18 cellular contexts compared by ENCODE assay signal in the genomic region with DNA sequence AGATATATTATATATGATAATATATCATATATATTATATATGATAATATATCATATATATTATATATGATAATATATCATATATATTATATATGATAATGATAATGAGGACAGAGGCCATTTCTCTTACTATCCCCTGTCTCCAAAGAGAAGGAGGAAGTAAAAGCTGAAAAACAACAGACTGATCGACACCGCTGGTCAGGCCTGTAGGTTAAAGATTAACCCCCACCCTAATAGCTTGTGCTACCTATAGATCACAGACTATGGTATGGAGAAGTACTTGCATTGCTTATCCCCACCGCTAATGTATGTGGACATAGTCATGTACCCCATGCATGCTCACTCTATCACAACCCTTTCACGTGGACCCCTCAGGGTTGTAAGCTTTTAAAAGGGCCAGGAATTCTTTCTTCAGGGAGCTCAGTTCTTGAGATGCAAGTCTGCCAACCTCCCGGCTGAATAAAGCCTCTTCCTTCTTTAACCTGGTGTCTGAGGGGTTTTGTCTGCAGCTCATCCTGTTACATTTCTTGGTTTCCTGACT.
"Had no signal": no experiment of that assay in that cellular context is flagged by ENCODE, and none has a peak within 500 bp of the region (broad histone marks: within the 10 kb centered on the region; RNA-seq: fewer than 3 reads in every experiment).

No MANE protein-coding gene starts in this region.

- H3K36me3 ChIP-seq: left ventricle myocardium inferior, neutrophil, ovary, transverse colon, uterus had no signal

- H3K9me3 ChIP-seq: left ventricle myocardium inferior, neutrophil, ovary, transverse colon, uterus had no signal

- H3K27ac ChIP-seq: left ventricle myocardium inferior, neutrophil, ovary, transverse colon, uterus, VCaP had no signal

- H3K4me1 ChIP-seq: left ventricle myocardium inferior, transverse colon, uterus had no signal

- H3K27me3 ChIP-seq: neutrophil, ovary, transverse colon, uterus had no signal

- H3K4me3 ChIP-seq: left ventricle myocardium inferior, ovary, transverse colon, uterus had no signal

- DNase-seq: activated CD4-positive, alpha-beta T cell treated with anti-CD3 and anti-CD28 coated beads, Interleukin-2, amount 50 U/mL, for 1 hour; activated CD8-positive, alpha-beta T cell treated with anti-CD3 and anti-CD28 coated beads, Interleukin-2, amount 10 ng/mL, durations not matched to agents 7 days and 5 days; aorta; effector CD4-positive, alpha-beta T cell; erythroblast; foreskin fibroblast; left ventricle myocardium inferior; ovary; right cardiac atrium; stimulated activated CD4-positive, alpha-beta T cell treated with anti-CD3 and anti-CD28 coated beads, Interleukin-1b, Interleukin-23, amount 100 ng/mL, for 48 hours; T-helper 17 cell; transverse colon; uterus had no signal

- ATAC-seq: activated CD4-positive, CD25-positive, alpha-beta regulatory T cell treated with anti-CD3 and anti-CD28 coated beads, Interleukin-2, amount 50 U/mL, for 24 hours; activated CD8-positive, alpha-beta T cell treated with anti-CD3 and anti-CD28 coated beads, Interleukin-2, amount 10 ng/mL, durations not matched to agents 7 days and 5 days; activated T-helper 17 cell treated with anti-CD3 and anti-CD28 coated beads, Interleukin-2, amount 50 U/mL, for 72 hours; right cardiac atrium; stimulated activated effector memory CD8-positive, alpha-beta T cell treated with anti-CD3 and anti-CD28 coated beads, Interleukin-12 subunit alpha, Interleukin-12 subunit beta, amount 100 ng/mL, for 72 hours; T-helper 17 cell had no signal
